Comparison of ENCODE assay signal across 1 cellular context in genomic region chr21:33576741-33577141, GRCh38.
A peak's percentile ranks its signal among the peaks of the same experiment; 100 is the strongest.
TF ChIP-seq lines count a peak whose summit lies in the region.
"Not testable (repeated sequence)": the region's sequence is repeated elsewhere in the genome, so short reads cannot be mapped to it uniquely, and the experiment has no call there.

No MANE protein-coding gene starts in this region.

TF ChIP-seq in HepG2, 621 proteins besides CTCF, POLR2A, EP300 and RAD21 (continued from another document and continues in another):
- TF ChIP-seq ZKSCAN8 (CRISPR knock-in tag; IDR thresholded peaks at IDR 0.05; ENCODE audit: borderline replicate concordance), result peak; percentile 74; the same call in 1 of the 2 replicates
- TF ChIP-seq ETV5 (CRISPR knock-in tag; IDR thresholded peaks at IDR 0.05; ENCODE audit: borderline replicate concordance), result peak; percentile 51; the same call in 1 of the 2 replicates
- peak; percentile 93 for TF ChIP-seq HMG20A (CRISPR knock-in tag; IDR thresholded peaks at IDR 0.05; ENCODE audit: borderline replicate concordance)
- TF ChIP-seq DMAP1 (CRISPR knock-in tag; IDR thresholded peaks at IDR 0.05), result peak; percentile 75
- peak; percentile 92 for TF ChIP-seq ZBTB37 (CRISPR knock-in tag; IDR thresholded peaks at IDR 0.05)
- TF ChIP-seq KAT8 (CRISPR knock-in tag; IDR thresholded peaks at IDR 0.05), result peak; percentile 65; the same call in 1 of the 2 replicates
- TF ChIP-seq PATZ1 (CRISPR knock-in tag; IDR thresholded peaks at IDR 0.05), result peak; percentile 61
- peak; percentile 63; the same call in 1 of the 2 replicates for TF ChIP-seq GATAD1 (CRISPR knock-in tag; IDR thresholded peaks at IDR 0.05)
- TF ChIP-seq RBM22 (optimal IDR thresholded peaks at IDR 0.05; ENCODE audit: low read length), result peak; percentile 42
- TF ChIP-seq SKI (IDR thresholded peaks at IDR 0.05; ENCODE audit: partially characterized antibody), result peak; percentile 76
- TF ChIP-seq TFAP4 (IDR thresholded peaks at IDR 0.05; ENCODE audit: borderline replicate concordance, low read depth), result peak; percentile 63; the same call in 1 of the 2 replicates
- TF ChIP-seq HNF4G (IDR thresholded peaks at IDR 0.05; ENCODE audit: borderline replicate concordance, low read depth, low read length), result peak; percentile 92
- TF ChIP-seq HNF4G (CRISPR knock-in tag; IDR thresholded peaks at IDR 0.05; ENCODE audit: borderline replicate concordance, low read depth), result peak; percentile 71; the same call in 1 of the 2 replicates
- TF ChIP-seq HDAC2 (CRISPR knock-in tag; IDR thresholded peaks at IDR 0.05), result peak; percentile 93
- TF ChIP-seq ZBTB20 (CRISPR knock-in tag; IDR thresholded peaks at IDR 0.05; ENCODE audit: borderline replicate concordance, low read depth), result peak; percentile 80; the same call in 1 of the 2 replicates
- TF ChIP-seq ERF (CRISPR knock-in tag; IDR thresholded peaks at IDR 0.05), result peak; percentile 57; the same call in 1 of the 2 replicates
- 0 out of 2 replicates have a peak, but pooled peaks have one; percentile 35 for TF ChIP-seq KDM1A (CRISPR knock-in tag; IDR thresholded peaks at IDR 0.05)
- peak; percentile 78; the same call in 1 of the 2 replicates for TF ChIP-seq FOXK1 (CRISPR knock-in tag; IDR thresholded peaks at IDR 0.05; ENCODE audit: borderline replicate concordance, low read depth)
- peak; percentile 83 for TF ChIP-seq ATF7 (IDR thresholded peaks at IDR 0.05)
- TF ChIP-seq ATF7 (CRISPR knock-in tag; IDR thresholded peaks at IDR 0.05), result peak; percentile 35; the same call in 1 of the 2 replicates
- TF ChIP-seq TBX2 (CRISPR knock-in tag; IDR thresholded peaks at IDR 0.05; ENCODE audit: borderline replicate concordance), result peak; percentile 68; the same call in 1 of the 2 replicates
- peak; percentile 81 for TF ChIP-seq GFI1 (CRISPR knock-in tag; IDR thresholded peaks at IDR 0.05; ENCODE audit: borderline replicate concordance)
- peak; percentile 74; the same call in 1 of the 2 replicates for TF ChIP-seq IRF2 (CRISPR knock-in tag; IDR thresholded peaks at IDR 0.05)
- TF ChIP-seq ZNF12 (CRISPR knock-in tag; IDR thresholded peaks at IDR 0.05), result peak; percentile 76
- TF ChIP-seq CREM (IDR thresholded peaks at IDR 0.05), result peak; percentile 85
- not testable (repeated sequence) for TF ChIP-seq CREM (CRISPR knock-in tag; IDR thresholded peaks at IDR 0.05)
- peak; percentile 75; the same call in 1 of the 2 replicates for TF ChIP-seq SALL1 (CRISPR knock-in tag; IDR thresholded peaks at IDR 0.05)
- peak; percentile 76; the same call in 1 of the 2 replicates for TF ChIP-seq ZNF503 (CRISPR knock-in tag; IDR thresholded peaks at IDR 0.05)
- peak; percentile 72 for TF ChIP-seq FOSL2 (CRISPR knock-in tag; IDR thresholded peaks at IDR 0.05)
- peak; percentile 86 for TF ChIP-seq RARA (CRISPR knock-in tag; IDR thresholded peaks at IDR 0.05)
- peak; percentile 87 for TF ChIP-seq PHF21A (CRISPR knock-in tag; IDR thresholded peaks at IDR 0.05)
- peak; percentile 95 for TF ChIP-seq ISL2 (CRISPR knock-in tag; IDR thresholded peaks at IDR 0.05)
- TF ChIP-seq ZBTB7B (CRISPR knock-in tag; IDR thresholded peaks at IDR 0.05), result 0 out of 2 replicates have a peak, but pooled peaks have one; percentile 40
- peak; percentile 85 for TF ChIP-seq RXRB (CRISPR knock-in tag; IDR thresholded peaks at IDR 0.05; ENCODE audit: borderline replicate concordance)
- TF ChIP-seq GATAD2A (CRISPR knock-in tag; IDR thresholded peaks at IDR 0.05), result peak; percentile 98
- 0 out of 2 replicates have a peak, but pooled peaks have one; percentile 34 for TF ChIP-seq ZHX1 (CRISPR knock-in tag; IDR thresholded peaks at IDR 0.05; ENCODE audit: low read depth)
- peak; percentile 19; the same call in 1 of the 2 replicates for TF ChIP-seq ZNF205 (CRISPR knock-in tag; IDR thresholded peaks at IDR 0.05)
- TF ChIP-seq NCOA1 (CRISPR knock-in tag; IDR thresholded peaks at IDR 0.05), result 0 out of 2 replicates have a peak, but pooled peaks have one; percentile 46
- peak; percentile 60; the same call in 1 of the 2 replicates for TF ChIP-seq HOXA3 (CRISPR knock-in tag; IDR thresholded peaks at IDR 0.05)
- TF ChIP-seq ZNF281 (CRISPR knock-in tag; IDR thresholded peaks at IDR 0.05; ENCODE audit: borderline replicate concordance), result peak; percentile 61; the same call in 1 of the 2 replicates
- TF ChIP-seq FOXJ3 (CRISPR knock-in tag; IDR thresholded peaks at IDR 0.05; ENCODE audit: borderline replicate concordance), result peak; percentile 80; the same call in 1 of the 2 replicates
- peak; percentile 16; the same call in 1 of the 2 replicates for TF ChIP-seq ZNF652 (CRISPR knock-in tag; IDR thresholded peaks at IDR 0.05; ENCODE audit: borderline replicate concordance, low read depth)
- TF ChIP-seq ZNF124 (CRISPR knock-in tag; IDR thresholded peaks at IDR 0.05), result 0 out of 2 replicates have a peak, but pooled peaks have one; percentile 33
- peak; percentile 84 for TF ChIP-seq NFKBIZ (CRISPR knock-in tag; IDR thresholded peaks at IDR 0.05)
- peak; percentile 74 for TF ChIP-seq TCF7 (IDR thresholded peaks at IDR 0.05; ENCODE audit: low read depth)
- TF ChIP-seq SMARCC2 (IDR thresholded peaks at IDR 0.05), result 0 out of 2 replicates have a peak, but pooled peaks have one; percentile 55
- TF ChIP-seq ZBTB10 (CRISPR knock-in tag; IDR thresholded peaks at IDR 0.05; ENCODE audit: borderline replicate concordance), result peak; percentile 78; the same call in 1 of the 2 replicates
- TF ChIP-seq KDM5A (IDR thresholded peaks at IDR 0.05; ENCODE audit: borderline replicate concordance, low read length), result 0 out of 2 replicates have a peak, but pooled peaks have one; percentile 17
- TF ChIP-seq ZNF644 (CRISPR knock-in tag; IDR thresholded peaks at IDR 0.05; ENCODE audit: low read depth), result peak; percentile 80
- peak; percentile 73 for TF ChIP-seq BCL6 (CRISPR knock-in tag; IDR thresholded peaks at IDR 0.05)
- 0 out of 2 replicates have a peak, but pooled peaks have one; percentile 33 for TF ChIP-seq PPARG (CRISPR knock-in tag; conservative IDR thresholded peaks at IDR 0.05)
- 0 out of 2 replicates have a peak, but pooled peaks have one; percentile 36 for TF ChIP-seq HOMEZ (CRISPR knock-in tag; IDR thresholded peaks at IDR 0.05; ENCODE audit: low read depth)
